ENCODE assay signal across 27 cellular contexts in the genomic region with DNA sequence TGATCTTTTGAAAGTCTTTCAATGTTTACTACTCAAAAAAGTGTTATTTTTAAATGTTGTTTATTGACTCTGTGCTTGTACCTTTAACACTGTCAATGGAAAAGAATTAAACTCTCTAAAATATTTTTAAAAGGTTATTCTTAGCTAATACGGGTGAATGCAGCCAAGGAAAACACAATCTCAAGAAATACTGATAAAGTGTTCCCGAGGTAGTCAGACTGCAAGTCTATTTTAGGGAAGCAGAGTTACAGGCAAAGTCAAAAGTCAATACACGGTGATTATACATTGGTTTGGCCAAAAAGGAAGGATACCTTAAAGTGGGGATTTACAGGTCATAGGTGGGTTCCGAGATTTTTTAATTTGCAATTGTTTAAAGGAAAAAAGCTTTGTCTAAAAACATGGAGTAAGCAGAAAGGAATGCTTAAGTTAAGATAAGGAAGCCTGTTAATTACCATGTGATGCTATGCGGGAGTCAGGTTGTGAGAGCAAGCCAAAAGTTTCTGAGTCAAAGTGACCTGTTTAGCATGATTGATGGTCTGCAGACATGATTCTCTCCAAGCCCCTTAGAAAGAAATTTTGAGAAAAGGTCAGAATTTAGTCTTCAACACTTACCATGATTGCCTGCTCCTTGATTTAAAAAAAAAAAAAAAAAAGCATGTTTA.
DNase-seq lines count a peak whose midpoint lies in the region; ATAC-seq, FAIRE-seq and TF ChIP-seq lines count a peak whose summit lies in the region.
"Had no signal": no experiment of that assay in that cellular context is flagged by ENCODE, and none has a peak within 500 bp of the region (broad histone marks: within the 10 kb centered on the region; RNA-seq: fewer than 3 reads in every experiment).

No MANE protein-coding gene starts in this region.

- no peak overlapping the region for H2AFZ ChIP-seq in GM23338
- H2AFZ ChIP-seq in astrocyte (ENCODE audit: low read depth, low read length), result no peak overlapping the region

- no peaks in the 10 kb centered on the region for H3K9me2 ChIP-seq in GM23338 (ENCODE audit: insufficient read depth)

- no peaks in the 10 kb centered on the region for H4K20me1 ChIP-seq in GM23338 (replicated peaks; ENCODE audit: insufficient read depth)
- no peaks in the 10 kb centered on the region for H4K20me1 ChIP-seq in astrocyte (ENCODE audit: insufficient read depth, low read length)

- no peak overlapping the region for H3K4me3 Mint-ChIP-seq in GM23338
- no peak overlapping the region for H3K4me3 Mint-ChIP-seq in astrocyte (ENCODE audit: unreplicated experiment)
- H3K4me3 Mint-ChIP-seq in mesothelial cell of epicardium, result peak overlapping the region; percentile 6
- H3K4me3 Mint-ChIP-seq: activated CD8-positive, alpha-beta T cell treated with anti-CD3 and anti-CD28 coated beads, Interleukin-2, amount 10 ng/mL, durations not matched to agents 7 days and 5 days; activated naive CD8-positive, alpha-beta T cell; activated T-cell treated with anti-CD3 and anti-CD28 coated beads, Interleukin-2, amount 50 U/mL, for 4 hours; CD14-positive monocyte; H9; memory B cell; natural killer cell had no signal

- no peaks in the 10 kb centered on the region for H3K27me3 ChIP-seq in GM23338 (ENCODE audit: insufficient read depth)
- H3K27me3 ChIP-seq in astrocyte (ENCODE audit: insufficient read depth, low read length), result no peaks in the 10 kb centered on the region
- no peaks in the 10 kb centered on the region for H3K27me3 ChIP-seq in heart right ventricle
- no peaks in the 10 kb centered on the region for H3K27me3 ChIP-seq in BE2C

- H3K4me3 ChIP-seq in GM23338 (no peak overlapping the region), astrocyte (ENCODE audit: insufficient read depth, low read depth, low read length) (no peak overlapping the region), heart right ventricle (no peak overlapping the region), BE2C (ENCODE audit: low read depth, low read length) (no peak overlapping the region)
- H3K4me3 ChIP-seq: GM12878 had no signal

- H3K27me3 Mint-ChIP-seq in GM23338 (ENCODE audit: insufficient read depth, low read depth, poor library complexity) (peaks cover 2% of the 10 kb centered on the region), astrocyte (ENCODE audit: low read depth, unreplicated experiment) (no peaks in the 10 kb centered on the region), mesothelial cell of epicardium (ENCODE audit: low read depth) (no peaks in the 10 kb centered on the region)
- H3K27me3 Mint-ChIP-seq: activated naive CD8-positive, alpha-beta T cell; memory B cell had no signal

- H3K36me3 ChIP-seq in GM23338 (ENCODE audit: insufficient read depth) (no peaks in the 10 kb centered on the region), astrocyte (ENCODE audit: insufficient read depth, low read length) (no peaks in the 10 kb centered on the region), heart right ventricle (no peaks in the 10 kb centered on the region), BE2C (no peaks in the 10 kb centered on the region)

- H3K9me3 ChIP-seq in astrocyte (ENCODE audit: insufficient read depth, low read depth, low read length) (no peaks in the 10 kb centered on the region), heart right ventricle (peaks cover 0 to 7% (median 0%) of the 10 kb centered on the region in 11 donors), BE2C (no peaks in the 10 kb centered on the region)

- H3K79me2 ChIP-seq in GM23338 (replicated peaks; ENCODE audit: insufficient read depth), result no peaks in the 10 kb centered on the region
- no peaks in the 10 kb centered on the region for H3K79me2 ChIP-seq in astrocyte (ENCODE audit: insufficient read depth, low read length)

- H3K27ac ChIP-seq in GM23338 (ENCODE audit: low read depth) (no peak overlapping the region), astrocyte (ENCODE audit: low read depth, low read length) (no peak overlapping the region), heart right ventricle (peak overlapping the region in 6 of 10 donors; percentile 15 to 58 (median 35))

- H3K4me1 Mint-ChIP-seq in GM23338 (peaks cover 13% of the 10 kb centered on the region; the same call in 2 of the 3 replicates), astrocyte (ENCODE audit: low read depth, unreplicated experiment) (no peaks in the 10 kb centered on the region), mesothelial cell of epicardium (peaks cover 25% of the 10 kb centered on the region)
- H3K4me1 Mint-ChIP-seq: CD14-positive monocyte, memory B cell, natural killer cell had no signal

- TF ChIP-seq CTCF in GM23338 (conservative IDR thresholded peaks at IDR 0.05; ENCODE audit: low read depth in 2 of 2) (no peak), astrocyte (IDR thresholded peaks at IDR 0.05; ENCODE audit: insufficient read depth, low read depth, low read length) (no peak), heart right ventricle (IDR thresholded peaks at IDR 0.05) (no peak), mesothelial cell of epicardium (IDR thresholded peaks at IDR 0.05; ENCODE audit: unreplicated experiment) (no peak), BE2C (IDR thresholded peaks at IDR 0.05; ENCODE audit: low read depth, low read length) (no peak)

- H3K36me3 Mint-ChIP-seq in GM23338 (ENCODE audit: low read depth) (no peaks in the 10 kb centered on the region), astrocyte (ENCODE audit: low read depth, unreplicated experiment) (no peaks in the 10 kb centered on the region), mesothelial cell of epicardium (no peaks in the 10 kb centered on the region)
- H3K36me3 Mint-ChIP-seq: activated naive CD8-positive, alpha-beta T cell; CD14-positive monocyte; memory B cell; natural killer cell had no signal

- FAIRE-seq in astrocyte (lab: Jason Lieb, UNC), result no peak
- FAIRE-seq: GM12878, GM19239, islet of Langerhans had no signal

- WGBS in heart right ventricle, 2 donors, result 3 to 5% methylated on average over 5 of the region's 5 CpGs

- no peaks in the 10 kb centered on the region for H3K4me1 ChIP-seq in GM23338 (ENCODE audit: insufficient read depth)
- no peaks in the 10 kb centered on the region for H3K4me1 ChIP-seq in astrocyte (ENCODE audit: insufficient read depth, low read length)
- peaks cover 0 to 11% (median 0%) of the 10 kb centered on the region in 9 donors for H3K4me1 ChIP-seq in heart right ventricle
- no peaks in the 10 kb centered on the region for H3K4me1 ChIP-seq in BE2C

- H3K9me3 Mint-ChIP-seq in GM23338, result peaks cover 2% of the 10 kb centered on the region; the same call in 1 of the 3 replicates
- no peaks in the 10 kb centered on the region for H3K9me3 Mint-ChIP-seq in astrocyte (ENCODE audit: unreplicated experiment)
- peaks cover 7% of the 10 kb centered on the region for H3K9me3 Mint-ChIP-seq in mesothelial cell of epicardium
- H3K9me3 Mint-ChIP-seq: activated T-cell treated with anti-CD3 and anti-CD28 coated beads, Interleukin-2, amount 50 U/mL, for 4 hours had no signal

- ATAC-seq in GM23338, result no peak
- ATAC-seq in heart right ventricle, result peak in 6 of 8 donors; percentile 59 to 74 (median 70)
- no peak for ATAC-seq in HG02588 (IDR thresholded peaks at IDR 0.05; ENCODE audit: unreplicated experiment)
- ATAC-seq: activated CD8-positive, alpha-beta T cell treated with anti-CD3 and anti-CD28 coated beads, Interleukin-2, amount 10 ng/mL, durations not matched to agents 7 days and 5 days; activated T-cell treated with anti-CD3 and anti-CD28 coated beads, Interleukin-2, amount 50 U/mL, for 4 hours; GM12878; natural killer cell; Panc1 had no signal

- no peak overlapping the region for H3K9ac ChIP-seq in astrocyte (ENCODE audit: low read length)

- H3K4me2 ChIP-seq in GM23338 (no peak overlapping the region), astrocyte (ENCODE audit: low read length) (no peak overlapping the region)

- no peaks in the 10 kb centered on the region for H3F3A ChIP-seq in GM23338 (replicated peaks; ENCODE audit: low read depth)

- intact Hi-C loops in heart right ventricle (cut with DNase I), result no loop called here

- H3K27ac Mint-ChIP-seq in GM23338 (no peak overlapping the region), astrocyte (ENCODE audit: unreplicated experiment) (no peak overlapping the region), mesothelial cell of epicardium (peak overlapping the region; percentile 91)
- H3K27ac Mint-ChIP-seq: activated CD8-positive, alpha-beta T cell treated with anti-CD3 and anti-CD28 coated beads, Interleukin-2, amount 10 ng/mL, durations not matched to agents 7 days and 5 days; activated naive CD8-positive, alpha-beta T cell; CD14-positive monocyte; memory B cell; natural killer cell had no signal

- peak; percentile 8 for DNase-seq in GM23338 (ENCODE audit: low spot score)
- peak; percentile 22 for DNase-seq in astrocyte (ENCODE audit: low read depth)
- peak in 1 of 2 donors; percentile 3 for DNase-seq in heart right ventricle
- no peak for DNase-seq in mesothelial cell of epicardium (ENCODE audit: low spot score in 2 of 2, unreplicated experiment in 2 of 2)
- DNase-seq in BE2C, result no peak
- DNase-seq in NCI-H1694 treated with DMSO at 0.1 percent for 48 hours (lab: John Stamatoyannopoulos, UW), result no peak
- DNase-seq in dedifferentiated amniotic fluid mesenchymal stem cell (ENCODE audit: extremely low spot score), result no peak
- DNase-seq: ACHN; activated CD4-positive, CD25-positive, alpha-beta regulatory T cell; activated CD8-positive, alpha-beta T cell treated with anti-CD3 and anti-CD28 coated beads, Interleukin-2, amount 10 ng/mL, durations not matched to agents 7 days and 5 days; activated T-cell treated with anti-CD3 and anti-CD28 coated beads, Interleukin-2, amount 50 U/mL, for 4 hours; central memory CD4-positive, alpha-beta T cell; DMS153; effector CD4-positive, alpha-beta T cell; H9; MM.1S; natural killer cell; NCI-H82; stimulated activated CD4-positive, alpha-beta T cell treated with anti-CD3 and anti-CD28 coated beads, Interleukin-4, amount 100 ng/mL, for 4 hours had no signal

Comparison
In these comparisons a context has a peak if more than half of its experiments do, and no peak if none do; other contexts are left out.
1. ATAC-seq: peak in heart right ventricle (6 of 8); none in GM23338 (single experiment) and HG02588 (single experiment).
2. DNase-seq: peak in GM23338 (single experiment) and astrocyte (single experiment); none in mesothelial cell of epicardium (0 of 2), BE2C (single experiment), NCI-H1694 treated with DMSO at 0.1 percent for 48 hours (single experiment) and dedifferentiated amniotic fluid mesenchymal stem cell (single experiment).
3. H3K27ac ChIP-seq: peak in heart right ventricle (6 of 10); none in GM23338 (single experiment) and astrocyte (single experiment).